In genomic region chrX:155466269-155466938, GRCh38 we compare ENCODE assay signal across 10 cellular contexts. TPM values are rescaled to one million over a fixed set of nuclear protein-coding genes. Genes with fewer than 3 reads are reported as not detected.
DNase-seq lines count a peak whose midpoint lies in the region; ATAC-seq and TF ChIP-seq lines count a peak whose summit lies in the region.
"Not testable (repeated sequence)": the region's sequence is repeated elsewhere in the genome, so short reads cannot be mapped to it uniquely, and the experiment has no call there.
"Had no signal": no experiment of that assay in that cellular context is flagged by ENCODE, and none has a peak within 500 bp of the region (broad histone marks: within the 10 kb centered on the region; RNA-seq: fewer than 3 reads in every experiment).

No MANE protein-coding gene starts in this region.

- not testable (repeated sequence) for H3K9me3 Mint-ChIP-seq in CD4-positive, alpha-beta T cell; activated naive CD4-positive, alpha-beta T cell treated with anti-CD3 and anti-CD28 coated beads, Interleukin-2, amount 50 U/mL, for 72 hours; naive B cell

- ATAC-seq in CD4-positive, alpha-beta T cell (ENCODE audit: poor library complexity): peak; percentile 80
- ATAC-seq in GM19025 (IDR thresholded peaks at IDR 0.05; ENCODE audit: low read depth, unreplicated experiment): peak; percentile 63
- ATAC-seq in GM21381 (IDR thresholded peaks at IDR 0.05; ENCODE audit: unreplicated experiment): peak; percentile 73
- ATAC-seq in HG02623 (IDR thresholded peaks at IDR 0.05; ENCODE audit: unreplicated experiment): peak; percentile 45
- peak; percentile 49 for ATAC-seq in HG03045 (IDR thresholded peaks at IDR 0.05; ENCODE audit: unreplicated experiment)
- ATAC-seq in HG03565 (IDR thresholded peaks at IDR 0.05; ENCODE audit: unreplicated experiment): peak; percentile 56
- ATAC-seq in activated naive CD4-positive, alpha-beta T cell treated with anti-CD3 and anti-CD28 coated beads, Interleukin-2, amount 50 U/mL, for 72 hours: peak; percentile 83 to 96
- ATAC-seq in naive B cell (ENCODE audit: low read depth in 2 of 2): peak; percentile 64 to 83

- not testable (repeated sequence) for H3K9me3 ChIP-seq in CD4-positive, alpha-beta T cell (ENCODE audit: control insufficient read depth, low read length)

- not testable (repeated sequence) for H3K4me3 Mint-ChIP-seq in CD4-positive, alpha-beta T cell; naive B cell

- intact Hi-C loops in CD4-positive, alpha-beta T cell (cut with DNase I, micrococcal nuclease): not testable (repeated sequence)

- H3K36me3 Mint-ChIP-seq in CD4-positive, alpha-beta T cell (ENCODE audit: low read depth); activated naive CD4-positive, alpha-beta T cell treated with anti-CD3 and anti-CD28 coated beads, Interleukin-2, amount 50 U/mL, for 72 hours; naive B cell: not testable (repeated sequence)

- not testable (repeated sequence) for H3K4me1 Mint-ChIP-seq in CD4-positive, alpha-beta T cell (ENCODE audit: low read depth); naive B cell

- not testable (repeated sequence) for H3K27me3 Mint-ChIP-seq in CD4-positive, alpha-beta T cell; naive B cell

- not testable (repeated sequence) for TF ChIP-seq CTCF in CD4-positive, alpha-beta T cell (IDR thresholded peaks at IDR 0.05)

- H3K27ac Mint-ChIP-seq in CD4-positive, alpha-beta T cell; activated naive CD4-positive, alpha-beta T cell treated with anti-CD3 and anti-CD28 coated beads, Interleukin-2, amount 50 U/mL, for 72 hours; naive B cell: not testable (repeated sequence)

- POLR2A ChIA-PET in CD4-positive, alpha-beta T cell (lab: Charles Lee): not testable (repeated sequence)

- H3K27me3 ChIP-seq in CD4-positive, alpha-beta T cell (ENCODE audit: control insufficient read depth, insufficient read depth, low read length): not testable (repeated sequence)

- not testable (repeated sequence) for H3K27ac ChIP-seq in CD4-positive, alpha-beta T cell (ENCODE audit: low read depth, low read length)

- CTCF ChIA-PET in CD4-positive, alpha-beta T cell (lab: Charles Lee): not testable (repeated sequence)

- DNase-seq in CD4-positive, alpha-beta T cell; activated naive CD4-positive, alpha-beta T cell treated with anti-CD3 and anti-CD28 coated beads, Interleukin-2, amount 50 U/mL, for 72 hours (ENCODE audit: low spot score in 2 of 2); naive B cell: not testable (repeated sequence)

RNA-seq across cellular contexts. Expression of gene F8A3, which starts 8.0 kb away (rescaled TPM):
- total RNA-seq in CD4-positive, alpha-beta T cell: 10 to 100 TPM; 19.9 to 21.9 TPM
- total RNA-seq in activated naive CD4-positive, alpha-beta T cell treated with anti-CD3 and anti-CD28 coated beads, Interleukin-2, amount 50 U/mL, for 72 hours: 10 to 100 TPM in 1 of 2 donors, 1 to 10 TPM in 1; 9.7 to 20.8 TPM
- 10 to 100 TPM in 2 of 6 donors, 1 to 10 TPM in 3, under 1 TPM in 1; 0.32 to 34.5 (median 4.2) TPM for polyA plus RNA-seq in naive B cell (ENCODE audit: low read depth in 6 of 6)
- total RNA-seq: left ventricle myocardium superior had no signal
- polyA plus RNA-seq: neural cell had no signal
